Comparison of ENCODE assay signal across 8 cellular contexts in genomic region chr7:133253522-133253882, GRCh38. TPM values are rescaled to one million over a fixed set of nuclear protein-coding genes. Genes with fewer than 3 reads are reported as not detected.
A peak's percentile ranks its signal among the peaks of the same experiment; 100 is the strongest.
DNase-seq lines count a peak whose midpoint lies in the region; ATAC-seq and TF ChIP-seq lines count a peak whose summit lies in the region.

No MANE protein-coding gene starts in this region.

- 4% methylated on average over 7 of the region's 7 CpGs for WGBS in prostate gland

- ATAC-seq in GM18870 (IDR thresholded peaks at IDR 0.05; ENCODE audit: unreplicated experiment) = no peak

- no peak for TF ChIP-seq CTCF in prostate gland (IDR thresholded peaks at IDR 0.05)

- DNase-seq in HK-2 (ENCODE audit: unreplicated experiment) (peak; percentile 13), activated T-cell treated with anti-CD3 and anti-CD28 coated beads for 48 hours (ENCODE audit: low read depth) (peak; percentile 5), globus pallidus (ENCODE audit: low spot score) (peak; percentile 15), prostate gland (ENCODE audit: low spot score) (peak; percentile 6), NCI-H526 treated with DMSO at 0.1 percent for 48 hours (lab: John Stamatoyannopoulos, UW) (no peak), midbrain (lab: John Stamatoyannopoulos, UW) (no peak)

- H3K36me3 ChIP-seq in ES-I3 (ENCODE audit: insufficient read depth, low read length) = no peaks in the 10 kb centered on the region
- H3K36me3 ChIP-seq in prostate gland = no peaks in the 10 kb centered on the region

- H3K4me1 ChIP-seq in ES-I3 (ENCODE audit: insufficient read depth, low read length) (peaks cover 4% of the 10 kb centered on the region; the same call in 1 of the 2 replicates), prostate gland (replicated peaks) (no peaks in the 10 kb centered on the region)

- TF ChIP-seq POLR2A in prostate gland (IDR thresholded peaks at IDR 0.05) = no peak

- H3K4me3 ChIP-seq in prostate gland = peak overlapping the region; percentile 67 to 77

- intact Hi-C loops in prostate gland (cut with DNase I) = loop anchor here (5.0 kb wide), 1 partner anchor 171 kb away; the partner anchor contains the start of gene CHCHD3

- no peaks in the 10 kb centered on the region for H3K27me3 ChIP-seq in prostate gland (replicated peaks; ENCODE audit: insufficient read depth)

- H3K9ac ChIP-seq in ES-I3 (ENCODE audit: low read depth, low read length) = peak overlapping the region; percentile 87

- H3K27ac ChIP-seq in prostate gland = peak overlapping the region; percentile 77 to 82

- H3K9me3 ChIP-seq in ES-I3 (ENCODE audit: control insufficient read depth, insufficient read depth, low read length) (no peaks in the 10 kb centered on the region), prostate gland (no peaks in the 10 kb centered on the region)

RNA-seq across cellular contexts. Expression of gene EXOC4, which starts 0.6 kb away (rescaled TPM):
- 100 to 1,000 TPM in 1 of 2 donors, 10 to 100 TPM in 1; 48.9 to 102 TPM for total RNA-seq in prostate gland

Comparison
In these comparisons a context has a peak if more than half of its experiments do, and no peak if none do; other contexts are left out.
1. DNase-seq: peak in HK-2 (single experiment), activated T-cell treated with anti-CD3 and anti-CD28 coated beads for 48 hours (single experiment), globus pallidus (single experiment) and prostate gland (single experiment); none in NCI-H526 treated with DMSO at 0.1 percent for 48 hours (single experiment) and midbrain (single experiment).